ENCODE assay signal across 32 cellular contexts in the genomic region with DNA sequence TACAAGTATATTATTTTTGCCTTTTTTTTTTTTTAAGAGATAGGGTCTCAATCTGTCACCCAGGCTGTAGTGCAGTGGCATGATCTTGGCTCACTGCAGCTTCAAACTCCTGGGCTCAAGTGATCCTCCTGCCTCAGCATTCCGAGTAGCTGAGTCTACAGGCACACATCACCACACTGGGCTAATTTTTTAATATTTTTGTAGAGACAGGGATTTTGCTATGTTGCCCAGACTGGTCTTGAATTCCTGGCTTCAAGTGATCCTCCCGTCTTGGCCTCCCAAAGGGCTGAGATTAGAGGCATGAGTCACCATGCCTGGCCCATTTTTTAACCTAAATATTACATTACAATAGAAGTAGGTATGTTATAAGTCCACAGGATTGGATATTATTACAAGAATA. TPM values are rescaled to one million over a fixed set of nuclear protein-coding genes. Genes with fewer than 3 reads are reported as not detected.
DNase-seq lines count a peak whose midpoint lies in the region; ATAC-seq and TF ChIP-seq lines count a peak whose summit lies in the region.
"Had no signal": no experiment of that assay in that cellular context is flagged by ENCODE, and none has a peak within 500 bp of the region (broad histone marks: within the 10 kb centered on the region; RNA-seq: fewer than 3 reads in every experiment).

No MANE protein-coding gene starts in this region.

- TF ChIP-seq CTCF in cardiac fibroblast (IDR thresholded peaks at IDR 0.05; ENCODE audit: low read depth, low read length) (no peak), upper lobe of right lung (IDR thresholded peaks at IDR 0.05) (no peak)

- no peak overlapping the region for H2AK5ac ChIP-seq in mesenchymal stem cell (ENCODE audit: low read length, severe bottlenecking)

- H2AFZ ChIP-seq in mesenchymal stem cell (ENCODE audit: low read depth, low read length): no peak overlapping the region

- no peak overlapping the region for H3K27ac ChIP-seq in mesenchymal stem cell (ENCODE audit: low read length, poor library complexity, severe bottlenecking)
- no peak overlapping the region for H3K27ac ChIP-seq in upper lobe of right lung
- H3K27ac ChIP-seq: C4-2B, KMS-11, RWPE1, uterus had no signal

- H4K91ac ChIP-seq in mesenchymal stem cell (ENCODE audit: low read length): no peak overlapping the region

- ATAC-seq in stimulated activated naive B cell treated with anti-CD40 and anti-IgM and Interleukin-4, amounts not matched to agents 10 μg/mL and 1 μg/mL and 100 μg/mL, for 72 hours (replicated peaks): no peak
- ATAC-seq in upper lobe of right lung: no peak
- no peak for ATAC-seq in GM21529 (IDR thresholded peaks at IDR 0.05; ENCODE audit: unreplicated experiment)
- ATAC-seq: left ventricle myocardium superior; natural killer cell; stimulated activated memory B cell treated with anti-CD40 and anti-IgM and Interleukin-4, amounts not matched to agents 10 μg/mL and 1 μg/mL and 100 μg/mL, for 72 hours; T-helper 17 cell had no signal

- no peak overlapping the region for H2BK15ac ChIP-seq in mesenchymal stem cell (ENCODE audit: low read depth, poor library complexity, severe bottlenecking)

- no peak overlapping the region for H3K4ac ChIP-seq in mesenchymal stem cell (ENCODE audit: low read depth in 1 of 2, low read length in 2 of 2)

- H3K79me1 ChIP-seq in mesenchymal stem cell (replicated peaks; ENCODE audit: low read length, poor library complexity, severe bottlenecking): no peaks in the 10 kb centered on the region

- no peaks in the 10 kb centered on the region for H3K4me1 Mint-ChIP-seq in stimulated activated naive B cell treated with anti-CD40 and anti-IgM and Interleukin-4, amounts not matched to agents 10 μg/mL and 1 μg/mL and 100 μg/mL, for 72 hours
- H3K4me1 Mint-ChIP-seq: activated naive CD4-positive, alpha-beta T cell treated with anti-CD3 and anti-CD28 coated beads, Interleukin-2, amount 10 ng/mL, durations not matched to agents 7 days and 5 days; natural killer cell; stimulated activated memory B cell treated with anti-CD40 and anti-IgM and Interleukin-4, amounts not matched to agents 10 μg/mL and 1 μg/mL and 100 μg/mL, for 72 hours; T-helper 17 cell had no signal

- no peak overlapping the region for H3K4me3 Mint-ChIP-seq in stimulated activated naive B cell treated with anti-CD40 and anti-IgM and Interleukin-4, amounts not matched to agents 10 μg/mL and 1 μg/mL and 100 μg/mL, for 72 hours
- H3K4me3 Mint-ChIP-seq: activated naive CD4-positive, alpha-beta T cell treated with anti-CD3 and anti-CD28 coated beads, Interleukin-2, amount 10 ng/mL, durations not matched to agents 7 days and 5 days; natural killer cell; stimulated activated memory B cell treated with anti-CD40 and anti-IgM and Interleukin-4, amounts not matched to agents 10 μg/mL and 1 μg/mL and 100 μg/mL, for 72 hours; T-helper 17 cell had no signal

- no peak overlapping the region for H3K27ac Mint-ChIP-seq in stimulated activated naive B cell treated with anti-CD40 and anti-IgM and Interleukin-4, amounts not matched to agents 10 μg/mL and 1 μg/mL and 100 μg/mL, for 72 hours
- H3K27ac Mint-ChIP-seq: activated naive CD4-positive, alpha-beta T cell treated with anti-CD3 and anti-CD28 coated beads, Interleukin-2, amount 10 ng/mL, durations not matched to agents 7 days and 5 days; stimulated activated memory B cell treated with anti-CD40 and anti-IgM and Interleukin-4, amounts not matched to agents 10 μg/mL and 1 μg/mL and 100 μg/mL, for 72 hours; T-helper 17 cell had no signal

- H2BK5ac ChIP-seq in mesenchymal stem cell (ENCODE audit: low read depth, low read length, poor library complexity, severe bottlenecking): no peak overlapping the region

- H3K9me3 ChIP-seq in mesenchymal stem cell (ENCODE audit: control insufficient read depth, low read length) (no peaks in the 10 kb centered on the region), upper lobe of right lung (no peaks in the 10 kb centered on the region)
- H3K9me3 ChIP-seq: uterus had no signal

- no peak overlapping the region for H3K4me2 ChIP-seq in mesenchymal stem cell (ENCODE audit: low read length, poor library complexity, severe bottlenecking)
- H3K4me2 ChIP-seq: KMS-11 had no signal

- no peaks in the 10 kb centered on the region for H3K27me3 Mint-ChIP-seq in stimulated activated naive B cell treated with anti-CD40 and anti-IgM and Interleukin-4, amounts not matched to agents 10 μg/mL and 1 μg/mL and 100 μg/mL, for 72 hours
- H3K27me3 Mint-ChIP-seq: activated naive CD4-positive, alpha-beta T cell treated with anti-CD3 and anti-CD28 coated beads, Interleukin-2, amount 10 ng/mL, durations not matched to agents 7 days and 5 days; stimulated activated memory B cell treated with anti-CD40 and anti-IgM and Interleukin-4, amounts not matched to agents 10 μg/mL and 1 μg/mL and 100 μg/mL, for 72 hours; T-helper 17 cell had no signal

- H3K4me3 ChIP-seq in cardiac fibroblast (replicated peaks in 1 of 2; ENCODE audit: low read depth in 2 of 2, low read length in 2 of 2) (no peak overlapping the region), mesenchymal stem cell (ENCODE audit: insufficient read depth in 1 of 2, low read depth in 1 of 2, low read length in 2 of 2) (no peak overlapping the region), upper lobe of right lung (no peak overlapping the region)
- H3K4me3 ChIP-seq: uterus had no signal

- no peak overlapping the region for H3K9ac ChIP-seq in mesenchymal stem cell (ENCODE audit: low read length)
- H3K9ac ChIP-seq: KMS-11 had no signal

- no peak overlapping the region for H2BK12ac ChIP-seq in mesenchymal stem cell (ENCODE audit: low read length in 2 of 2)

- WGBS in mesenchymal stem cell: no CpG with 5 or more reads among the region's 2 CpGs

- H3K14ac ChIP-seq in mesenchymal stem cell (ENCODE audit: low read length in 2 of 2): no peak overlapping the region

- H3K9me3 Mint-ChIP-seq in stimulated activated naive B cell treated with anti-CD40 and anti-IgM and Interleukin-4, amounts not matched to agents 10 μg/mL and 1 μg/mL and 100 μg/mL, for 72 hours: no peaks in the 10 kb centered on the region
- H3K9me3 Mint-ChIP-seq: activated naive CD4-positive, alpha-beta T cell treated with anti-CD3 and anti-CD28 coated beads, Interleukin-2, amount 10 ng/mL, durations not matched to agents 7 days and 5 days; natural killer cell; stimulated activated memory B cell treated with anti-CD40 and anti-IgM and Interleukin-4, amounts not matched to agents 10 μg/mL and 1 μg/mL and 100 μg/mL, for 72 hours had no signal

- no peak overlapping the region for H3K18ac ChIP-seq in mesenchymal stem cell (ENCODE audit: low read depth in 1 of 2, low read length in 2 of 2)

- H3K36me3 ChIP-seq in mesenchymal stem cell (ENCODE audit: control insufficient read depth in 1 of 2, insufficient read depth in 2 of 2, low read depth in 1 of 2, low read length in 2 of 2) (peaks cover 16 to 25% of the 10 kb centered on the region in 2 experiments), upper lobe of right lung (peaks cover 8% of the 10 kb centered on the region)
- H3K36me3 ChIP-seq: uterus had no signal

- DNase-seq in ELR (ENCODE audit: low read depth): peak; percentile 25
- DNase-seq in M059J (ENCODE audit: low read depth): peak; percentile 21
- DNase-seq in cardiac fibroblast (ENCODE audit: low read depth in 2 of 2): peak; percentile 31 to 41
- DNase-seq in mesenchymal stem cell: peak; percentile 2
- no peak for DNase-seq in stimulated activated naive B cell treated with anti-CD40 and anti-IgM and Interleukin-4, amounts not matched to agents 10 μg/mL and 1 μg/mL and 100 μg/mL, for 72 hours
- DNase-seq in upper lobe of right lung: no peak
- DNase-seq in NCI-H1417 (lab: John Stamatoyannopoulos, UW): no peak
- DNase-seq: activated CD4-positive, alpha-beta T cell treated with anti-CD3 and anti-CD28 coated beads for 48 hours; activated naive CD4-positive, alpha-beta T cell treated with anti-CD3 and anti-CD28 coated beads, Interleukin-2, amount 10 ng/mL, durations not matched to agents 7 days and 5 days; activated T-cell treated with anti-CD3 and anti-CD28 coated beads, Interleukin-2, amount 50 U/mL, for 48 hours; DND-41; left ventricle myocardium superior; midbrain; MV-4-11; natural killer cell; NCI-H1930; NCI-H2227 treated with DMSO at 0.1 percent for 48 hours; NCI-H748 treated with DMSO at 0.1 percent for 48 hours; stimulated activated CD4-positive, alpha-beta T cell treated with anti-CD3 and anti-CD28 coated beads, Interleukin-2, amount 100 ng/mL, for 48 hours; T-helper 17 cell; uterus had no signal

- no peak overlapping the region for H2BK120ac ChIP-seq in mesenchymal stem cell (ENCODE audit: low read depth, low read length)

- H3K27me3 ChIP-seq in mesenchymal stem cell (ENCODE audit: control insufficient read depth in 1 of 2, insufficient read depth in 1 of 2, low read length in 2 of 2) (no peaks in the 10 kb centered on the region), upper lobe of right lung (no peaks in the 10 kb centered on the region)
- H3K27me3 ChIP-seq: uterus had no signal

- H3K36me3 Mint-ChIP-seq in stimulated activated naive B cell treated with anti-CD40 and anti-IgM and Interleukin-4, amounts not matched to agents 10 μg/mL and 1 μg/mL and 100 μg/mL, for 72 hours: peaks cover 10 to 13% of the 10 kb centered on the region in 2 donors
- H3K36me3 Mint-ChIP-seq: natural killer cell had no signal

- H4K8ac ChIP-seq in mesenchymal stem cell (ENCODE audit: low read length): no peak overlapping the region

- intact Hi-C loops in upper lobe of right lung (cut with DNase I): no loop called here

- H3K23ac ChIP-seq in mesenchymal stem cell (ENCODE audit: low read length in 2 of 2): no peak overlapping the region

- H3K4me1 ChIP-seq in mesenchymal stem cell (ENCODE audit: control insufficient read depth, insufficient read depth, low read depth, low read length) (no peaks in the 10 kb centered on the region), upper lobe of right lung (no peaks in the 10 kb centered on the region)
- H3K4me1 ChIP-seq: uterus had no signal

RNA-seq across cellular contexts. Expression of a gene that starts 3.2 kb away (rescaled TPM):
- total RNA-seq in M059J (2014; rRNA removed; shearing (Covaris generic)): not detected in 2 replicates
- polyA plus RNA-seq in mesenchymal stem cell (2013, experiment 1 of 2): not detected
- polyA plus RNA-seq in mesenchymal stem cell (2013, experiment 2 of 2): not detected
- total RNA-seq in upper lobe of right lung: 0.26 TPM
- total RNA-seq: cerebellum, epithelial cell of proximal tubule, HT-29, left ventricle myocardium superior, omental fat pad had no signal

RNA-seq across cellular contexts. Expression of a gene that starts 32.6 kb away (rescaled TPM):
- 91.2 and 127 TPM in 2 replicates for total RNA-seq in M059J (2014; rRNA removed; shearing (Covaris generic))
- polyA plus RNA-seq in mesenchymal stem cell (2013, experiment 1 of 2): 64.1 TPM
- 71.4 TPM for polyA plus RNA-seq in mesenchymal stem cell (2013, experiment 2 of 2)
- 41.8 TPM for total RNA-seq in upper lobe of right lung

RNA-seq across cellular contexts. Expression of a gene that starts 46.1 kb away (rescaled TPM):
- total RNA-seq in M059J (2014; rRNA removed; shearing (Covaris generic)): not detected in 2 replicates
- not detected for polyA plus RNA-seq in mesenchymal stem cell (2013, experiment 1 of 2)
- not detected for polyA plus RNA-seq in mesenchymal stem cell (2013, experiment 2 of 2)
- not detected for total RNA-seq in upper lobe of right lung
- total RNA-seq: cerebellum, HT-29, left ventricle myocardium superior, natural killer cell, omental fat pad, renal cortical epithelial cell, T-helper 17 cell, temporal lobe, uterus had no signal

RNA-seq across cellular contexts. Expression of a gene that starts 46.8 kb away (rescaled TPM):
- 79.5 and 92.4 TPM in 2 replicates for total RNA-seq in M059J (2014; rRNA removed; shearing (Covaris generic))
- 230 TPM for polyA plus RNA-seq in mesenchymal stem cell (2013, experiment 1 of 2)
- 233 TPM for polyA plus RNA-seq in mesenchymal stem cell (2013, experiment 2 of 2)
- total RNA-seq in upper lobe of right lung: 122 TPM

Comparison
In these comparisons a context has a peak if more than half of its experiments do, and no peak if none do; other contexts are left out.
1. DNase-seq: peak in ELR (single experiment), M059J (single experiment), cardiac fibroblast (2 of 2) and mesenchymal stem cell (single experiment); none in stimulated activated naive B cell treated with anti-CD40 and anti-IgM and Interleukin-4, amounts not matched to agents 10 μg/mL and 1 μg/mL and 100 μg/mL, for 72 hours (single experiment), upper lobe of right lung (single experiment) and NCI-H1417 (0 of 3).